14 cellular contexts compared by ENCODE assay signal in the genomic region with DNA sequence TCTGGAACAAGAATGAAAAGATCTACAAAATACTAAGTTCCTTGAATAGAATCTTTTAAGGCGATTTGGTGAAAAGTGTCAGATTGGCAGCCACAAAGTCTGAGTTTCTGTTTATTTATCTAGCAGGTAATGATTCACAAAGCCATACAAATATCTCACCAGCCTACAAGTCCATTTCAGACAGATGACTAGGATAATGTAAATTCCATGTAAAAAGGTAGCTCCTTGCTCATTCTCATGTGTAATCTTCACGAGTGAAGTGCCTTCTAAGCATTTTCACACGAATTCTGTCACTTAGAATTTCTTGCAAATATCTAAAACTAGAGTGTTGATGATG.
A peak's percentile ranks its signal among the peaks of the same experiment; 100 is the strongest.
DNase-seq lines count a peak whose midpoint lies in the region; ATAC-seq and TF ChIP-seq lines count a peak whose summit lies in the region.
"Had no signal": no experiment of that assay in that cellular context is flagged by ENCODE, and none has a peak within 500 bp of the region (broad histone marks: within the 10 kb centered on the region; RNA-seq: fewer than 3 reads in every experiment).

No MANE protein-coding gene starts in this region.

- TF ChIP-seq CTCF in foreskin keratinocyte (conservative IDR thresholded peaks at IDR 0.05) (no peak), ovary (IDR thresholded peaks at IDR 0.05) (no peak)

- ATAC-seq in SK-N-SH treated with all-trans-retinoic acid at 6 μM for 48 hours, result peak; percentile 11; the same call in 1 of the 3 replicates
- ATAC-seq in foreskin keratinocyte, result peak; percentile 81
- no peak for ATAC-seq in stimulated activated naive CD8-positive, alpha-beta T cell treated with anti-CD3 and anti-CD28 coated beads, Interleukin-15, Interleukin-2, amounts not matched to agents 100 U/mL and 50 U/mL, for 24 hours
- ATAC-seq in GM19395 (IDR thresholded peaks at IDR 0.05; ENCODE audit: unreplicated experiment), result no peak
- ATAC-seq: natural killer cell had no signal

- H3K9me3 ChIP-seq in ovary, result no peaks in the 10 kb centered on the region

- H3K4me1 ChIP-seq in foreskin keratinocyte (peaks cover 11% of the 10 kb centered on the region), ovary (ENCODE audit: insufficient read depth) (peaks cover 9% of the 10 kb centered on the region)

- H3K27ac ChIP-seq in foreskin keratinocyte, result peak overlapping the region; percentile 53
- H3K27ac ChIP-seq in ovary, result peak overlapping the region in 1 of 2 donors; percentile 58
- H3K27ac ChIP-seq: HL-60 had no signal

- 59 to 69% (median 59%) methylated on average over 3 of the region's 3 CpGs for WGBS in ovary, 3 donors

- in situ Hi-C loops in Caki2 (cut with HindIII; ENCODE audit: low pct_unique_long_range_greater_than_20kb, low sequenced_read_pairs), result no loop called here

- TF ChIP-seq POLR2A in ovary (IDR thresholded peaks at IDR 0.05), result no peak

- no peaks in the 10 kb centered on the region for H3K36me3 ChIP-seq in ovary

- H3K27me3 ChIP-seq in foreskin keratinocyte (no peaks in the 10 kb centered on the region), ovary (no peaks in the 10 kb centered on the region)

- peak; percentile 70 for DNase-seq in Caki2 (ENCODE audit: low read depth)
- DNase-seq in foreskin keratinocyte, result peak; percentile 59 to 80
- no peak for DNase-seq in ovary
- DNase-seq in stimulated activated naive CD8-positive, alpha-beta T cell treated with anti-CD3 and anti-CD28 coated beads, Interleukin-15, Interleukin-2, amounts not matched to agents 100 U/mL and 50 U/mL, for 24 hours, result no peak
- no peak for DNase-seq in NCI-H82 treated with DMSO at 0.1 percent for 48 hours (lab: John Stamatoyannopoulos, UW; ENCODE audit: unreplicated experiment)
- DNase-seq in T-helper 1 cell, result no peak
- DNase-seq: head of caudate nucleus; natural killer cell; NCI-H187; stimulated activated CD4-positive, alpha-beta T cell treated with anti-CD3 and anti-CD28 coated beads, Interleukin-4, amount 100 ng/mL, for 4 hours; trophoblast cell had no signal

- no peak for TF ChIP-seq EP300 in ovary (IDR thresholded peaks at IDR 0.05)

- peak overlapping the region; percentile 19 for H3K4me3 ChIP-seq in ovary

- intact Hi-C loops in ovary (cut with DNase I), result loop anchor here in 1 of 4 donors (10.0 kb wide), 1 partner anchor 547 kb away; the partner anchor contains the start of gene GATA6

TF ChIP-seq in SK-N-SH treated with all-trans-retinoic acid at 6 μM for 48 hours, 23 proteins besides CTCF, POLR2A, EP300 and RAD21:
- TF ChIP-seq ZFP3 (CRISPR knock-in tag; IDR thresholded peaks at IDR 0.05) (no peak), BACH2 (CRISPR knock-in tag; IDR thresholded peaks at IDR 0.05; ENCODE audit: borderline replicate concordance) (no peak), ZNF565 (CRISPR knock-in tag; conservative IDR thresholded peaks at IDR 0.05; ENCODE audit: low read depth) (no peak), SNAI2 (CRISPR knock-in tag; IDR thresholded peaks at IDR 0.05) (no peak), CSDC2 (CRISPR knock-in tag; IDR thresholded peaks at IDR 0.05) (no peak), PPARA (CRISPR knock-in tag; IDR thresholded peaks at IDR 0.05; ENCODE audit: borderline replicate concordance) (no peak), ZFP30 (CRISPR knock-in tag; IDR thresholded peaks at IDR 0.05) (no peak)
TF ChIP-seq in SK-N-SH treated with all-trans-retinoic acid at 6 μM for 48 hours: peak in this region for 0.

Comparison
In these comparisons a context has a peak if more than half of its experiments do, and no peak if none do; other contexts are left out.
1. DNase-seq: peak in Caki2 (single experiment) and foreskin keratinocyte (2 of 2); none in ovary (0 of 5), stimulated activated naive CD8-positive, alpha-beta T cell treated with anti-CD3 and anti-CD28 coated beads, Interleukin-15, Interleukin-2, amounts not matched to agents 100 U/mL and 50 U/mL, for 24 hours (single experiment), NCI-H82 treated with DMSO at 0.1 percent for 48 hours (single experiment) and T-helper 1 cell (0 of 5).
2. ATAC-seq: peak in SK-N-SH treated with all-trans-retinoic acid at 6 μM for 48 hours (single experiment) and foreskin keratinocyte (single experiment); none in stimulated activated naive CD8-positive, alpha-beta T cell treated with anti-CD3 and anti-CD28 coated beads, Interleukin-15, Interleukin-2, amounts not matched to agents 100 U/mL and 50 U/mL, for 24 hours (single experiment) and GM19395 (single experiment).